ENCODE assay signal across 1 cellular context in the genomic region with DNA sequence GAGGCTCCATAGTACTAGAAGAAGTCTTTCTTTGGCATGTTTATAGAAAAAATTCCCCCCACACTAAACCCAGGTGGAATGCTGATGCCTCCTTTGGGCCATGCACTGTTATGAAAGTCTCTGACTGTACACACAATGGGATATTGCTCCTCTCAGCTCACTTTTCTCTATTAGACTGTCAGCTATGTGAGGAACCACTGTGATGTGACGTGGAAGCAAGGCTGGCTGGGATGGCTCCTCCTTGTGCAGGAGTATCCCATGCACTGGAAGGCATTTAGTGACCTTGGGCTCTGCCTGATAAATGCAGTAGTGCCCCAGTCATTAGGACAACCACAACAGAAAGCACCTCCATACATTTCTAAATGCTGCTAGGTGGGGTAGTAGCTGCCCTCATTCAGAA.
TF ChIP-seq lines count a peak whose summit lies in the region.

No MANE protein-coding gene starts in this region.

TF ChIP-seq in H1, 55 proteins besides CTCF, POLR2A, EP300 and RAD21:
- TF ChIP-seq, protein P1, sequence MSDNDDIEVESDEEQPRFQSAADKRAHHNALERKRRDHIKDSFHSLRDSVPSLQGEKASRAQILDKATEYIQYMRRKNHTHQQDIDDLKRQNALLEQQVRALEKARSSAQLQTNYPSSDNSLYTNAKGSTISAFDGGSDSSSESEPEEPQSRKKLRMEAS (IDR thresholded peaks at IDR 0.05), result no peak
- TF ChIP-seq POU5F1 (IDR thresholded peaks at IDR 0.05; ENCODE audit: low read depth, low read length) (no peak), SP1 (IDR thresholded peaks at IDR 0.05; ENCODE audit: low read depth, low read length) (no peak), PHF8 (conservative IDR thresholded peaks at IDR 0.05; ENCODE audit: low read depth, low read length) (no peak), RNF2 (IDR thresholded peaks at IDR 0.05; ENCODE audit: borderline replicate concordance, low read depth, low read length, missing control alignments, poor library complexity, severe bottlenecking) (no peak), TCF12 (IDR thresholded peaks at IDR 0.05; ENCODE audit: low read depth, low read length) (no peak), FOSL1 (IDR thresholded peaks at IDR 0.05; ENCODE audit: insufficient read depth, low read depth, low read length) (no peak)
- TF ChIP-seq, protein P2, sequence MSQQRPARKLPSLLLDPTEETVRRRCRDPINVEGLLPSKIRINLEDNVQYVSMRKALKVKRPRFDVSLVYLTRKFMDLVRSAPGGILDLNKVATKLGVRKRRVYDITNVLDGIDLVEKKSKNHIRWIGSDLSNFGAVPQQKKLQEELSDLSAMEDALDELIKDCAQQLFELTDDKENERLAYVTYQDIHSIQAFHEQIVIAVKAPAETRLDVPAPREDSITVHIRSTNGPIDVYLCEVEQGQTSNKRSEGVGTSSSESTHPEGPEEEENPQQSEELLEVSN (IDR thresholded peaks at IDR 0.05), result no peak
